ENCODE assay signal across 1 cellular context in genomic region chr1:230112782-230113181, GRCh38.
A peak's percentile ranks its signal among the peaks of the same experiment; 100 is the strongest.
TF ChIP-seq lines count a peak whose summit lies in the region.

No MANE protein-coding gene starts in this region.

TF ChIP-seq in HepG2, 621 proteins besides CTCF, POLR2A, EP300 and RAD21 (continued from another document):
- TF ChIP-seq TIGD3 (CRISPR knock-in tag; IDR thresholded peaks at IDR 0.05; ENCODE audit: borderline replicate concordance), result no peak
- TF ChIP-seq MLLT10 (CRISPR knock-in tag; IDR thresholded peaks at IDR 0.05), result no peak
- TF ChIP-seq DNMT3B (CRISPR knock-in tag; conservative IDR thresholded peaks at IDR 0.05), result no peak
- TF ChIP-seq ZKSCAN5 (CRISPR knock-in tag; IDR thresholded peaks at IDR 0.05), result no peak
- no peak for TF ChIP-seq DR1 (CRISPR knock-in tag; IDR thresholded peaks at IDR 0.05)
- TF ChIP-seq TSC22D2 (CRISPR knock-in tag; IDR thresholded peaks at IDR 0.05; ENCODE audit: borderline replicate concordance), result no peak
- TF ChIP-seq ZNF329 (CRISPR knock-in tag; IDR thresholded peaks at IDR 0.05; ENCODE audit: low read depth), result no peak
- TF ChIP-seq ISL2 (CRISPR knock-in tag; IDR thresholded peaks at IDR 0.05), result no peak
- no peak for TF ChIP-seq HNRNPUL1 (IDR thresholded peaks at IDR 0.05; ENCODE audit: low read depth, low read length)
- TF ChIP-seq ZNF24 (IDR thresholded peaks at IDR 0.05), result no peak
- no peak for TF ChIP-seq ARID3A (IDR thresholded peaks at IDR 0.05; ENCODE audit: low read depth, low read length)
- no peak for TF ChIP-seq RBAK (CRISPR knock-in tag; IDR thresholded peaks at IDR 0.05)
- no peak for TF ChIP-seq ZNF639 (CRISPR knock-in tag; conservative IDR thresholded peaks at IDR 0.05)
- peak; percentile 57; the same call in 1 of the 2 replicates for TF ChIP-seq RXRB (CRISPR knock-in tag; IDR thresholded peaks at IDR 0.05; ENCODE audit: borderline replicate concordance)
- no peak for TF ChIP-seq BATF2 (CRISPR knock-in tag; IDR thresholded peaks at IDR 0.05)
- no peak for TF ChIP-seq REL (CRISPR knock-in tag; conservative IDR thresholded peaks at IDR 0.05)
- 0 out of 4 replicates have a peak, but pooled peaks of 1 of the 2 experiments have one; percentile 11 for TF ChIP-seq NR2F1 (CRISPR knock-in tag; IDR thresholded peaks at IDR 0.05)
- TF ChIP-seq ZXDC (CRISPR knock-in tag; IDR thresholded peaks at IDR 0.05), result no peak
- peak; percentile 71 for TF ChIP-seq PPARG (CRISPR knock-in tag; conservative IDR thresholded peaks at IDR 0.05)
- TF ChIP-seq ZBTB2 (CRISPR knock-in tag; IDR thresholded peaks at IDR 0.05; ENCODE audit: low read depth), result no peak
- TF ChIP-seq PRDM4 (CRISPR knock-in tag; IDR thresholded peaks at IDR 0.05; ENCODE audit: borderline replicate concordance), result no peak
- no peak for TF ChIP-seq E2F2 (CRISPR knock-in tag; IDR thresholded peaks at IDR 0.05; ENCODE audit: borderline replicate concordance)
- no peak for TF ChIP-seq KMT2B (CRISPR knock-in tag; IDR thresholded peaks at IDR 0.05)
- no peak for TF ChIP-seq CHD4 (IDR thresholded peaks at IDR 0.05; ENCODE audit: borderline replicate concordance, low read length)
- TF ChIP-seq POLR2G (IDR thresholded peaks at IDR 0.05; ENCODE audit: low read depth, low read length), result no peak
